ENCODE assay signal across 16 cellular contexts in the genomic region with DNA sequence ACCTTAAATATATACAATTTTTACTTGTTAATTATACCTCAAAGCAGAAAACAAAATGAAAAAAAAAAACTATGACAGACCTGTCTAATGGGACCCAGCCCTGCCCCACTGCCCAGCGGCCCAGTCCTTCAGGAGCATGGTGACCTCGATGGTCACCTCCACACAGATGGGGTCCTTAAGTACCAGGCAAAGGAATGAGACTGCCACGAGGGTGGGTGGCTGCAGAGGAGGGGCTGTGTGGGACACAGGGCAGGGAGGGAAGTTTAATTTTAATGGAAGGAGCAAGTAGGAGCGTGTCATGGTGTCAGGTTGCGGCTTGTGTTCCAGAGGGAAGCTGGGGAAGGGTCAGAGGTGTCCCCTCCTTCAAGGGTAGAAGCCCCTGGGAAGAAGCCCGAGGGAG. TPM values are rescaled to one million over a fixed set of nuclear protein-coding genes. Genes with fewer than 3 reads are reported as not detected.
DNase-seq lines count a peak whose midpoint lies in the region; ATAC-seq and TF ChIP-seq lines count a peak whose summit lies in the region.
"Had no signal": no experiment of that assay in that cellular context is flagged by ENCODE, and none has a peak within 500 bp of the region (broad histone marks: within the 10 kb centered on the region; RNA-seq: fewer than 3 reads in every experiment).

No MANE protein-coding gene starts in this region.

- ATAC-seq in sciatic nerve: no peak
- no peak for ATAC-seq in T-helper 17 cell
- no peak for ATAC-seq in HG03521 (IDR thresholded peaks at IDR 0.05; ENCODE audit: unreplicated experiment)

- no peak overlapping the region for H3K4me3 ChIP-seq in HEK293 (ENCODE audit: low read depth, low read length)
- H3K4me3 ChIP-seq: GM23248, HAP-1 had no signal

- no peaks in the 10 kb centered on the region for H3K9me3 ChIP-seq in HEK293 (ENCODE audit: control insufficient read depth, insufficient read depth, low read depth, low read length)
- peaks cover 2% of the 10 kb centered on the region for H3K9me3 ChIP-seq in T-helper 17 cell (ENCODE audit: control insufficient read depth, low read length, poor library complexity, severe bottlenecking)
- H3K9me3 ChIP-seq: HAP-1 had no signal

- H3K27ac Mint-ChIP-seq in nephron progenitor cell: no peak overlapping the region
- no peak overlapping the region for H3K27ac Mint-ChIP-seq in T-helper 17 cell
- H3K27ac Mint-ChIP-seq: CD4-positive, alpha-beta memory T cell had no signal

- peak overlapping the region; percentile 50 for H3K4me3 Mint-ChIP-seq in nephron progenitor cell
- no peak overlapping the region for H3K4me3 Mint-ChIP-seq in T-helper 17 cell
- H3K4me3 Mint-ChIP-seq: CD4-positive, alpha-beta memory T cell had no signal

- H3K27ac ChIP-seq in HEK293 (ENCODE audit: extremely low read depth, low read depth, low read length): no peak overlapping the region
- H3K27ac ChIP-seq: GM23248 had no signal

- CTCF ChIA-PET in HEK293 (lab: Yijun Ruan, JAX): interaction anchor here (1.0 to 1.2 kb wide), 2 partner anchors 8 to 13 kb away, joined by 4 to 5 read pairs; no protein-coding TSS in a partner anchor

- H3K36me3 ChIP-seq in HEK293 (ENCODE audit: control insufficient read depth in 2 of 2, insufficient read depth in 1 of 2, low read length in 2 of 2): no peaks in the 10 kb centered on the region
- H3K36me3 ChIP-seq: HAP-1 had no signal

- H3K4me1 Mint-ChIP-seq in nephron progenitor cell: peaks cover 27% of the 10 kb centered on the region
- H3K4me1 Mint-ChIP-seq in T-helper 17 cell: peaks cover 17% of the 10 kb centered on the region

- DNase-seq in left kidney (ENCODE audit: low read depth, low spot score) (peak; percentile 44), nephron progenitor cell (no peak), sciatic nerve (ENCODE audit: low spot score) (peak; percentile 32), DMS153 (lab: John Stamatoyannopoulos, UW) (no peak), T-helper 17 cell (no peak), GM13977 (ENCODE audit: low spot score) (no peak)
- DNase-seq: C1 segment of cervical spinal cord; Calu3; CD4-positive, alpha-beta memory T cell; COR-L47; DND-41; GM23248 had no signal

- no peaks in the 10 kb centered on the region for H3K9me3 Mint-ChIP-seq in nephron progenitor cell

- intact Hi-C loops in sciatic nerve (cut with DNase I): no loop called here

- H3K36me3 Mint-ChIP-seq in nephron progenitor cell (ENCODE audit: low read depth) (no peaks in the 10 kb centered on the region), T-helper 17 cell (ENCODE audit: low read depth) (no peaks in the 10 kb centered on the region)
- H3K36me3 Mint-ChIP-seq: CD4-positive, alpha-beta memory T cell had no signal

- no peaks in the 10 kb centered on the region for H3K4me1 ChIP-seq in HEK293 (ENCODE audit: control insufficient read depth, insufficient read depth, low read length)
- H3K4me1 ChIP-seq: HAP-1 had no signal

- POLR2A ChIA-PET in HEK293 (lab: Yijun Ruan, JAX): interaction anchor here (0.6 kb wide), 1 partner anchor 11 kb away, joined by 4 read pairs; no protein-coding TSS in a partner anchor

- TF ChIP-seq CTCF in HEK293 (tag by site-specific recombination; IDR thresholded peaks at IDR 0.05) (no peak), nephron progenitor cell (IDR thresholded peaks at IDR 0.05) (no peak), GM13977 (IDR thresholded peaks at IDR 0.05; ENCODE audit: extremely low read depth, insufficient read depth, missing control alignments) (no peak)

- in situ Hi-C loops in GM13977 (cut with MboI; ENCODE audit: low pct_unique_long_range_greater_than_20kb, low sequenced_read_pairs, unreplicated experiment): no loop called here

- H3K27me3 Mint-ChIP-seq in nephron progenitor cell (ENCODE audit: low read depth, poor library complexity) (peaks cover 3% of the 10 kb centered on the region), T-helper 17 cell (peaks cover 5% of the 10 kb centered on the region)
- H3K27me3 Mint-ChIP-seq: CD4-positive, alpha-beta memory T cell had no signal

TF ChIP-seq in HEK293, 187 proteins besides CTCF, POLR2A, EP300 and RAD21:
- TF ChIP-seq PRDM1 (tag by site-specific recombination; IDR thresholded peaks at IDR 0.05): no peak
- TF ChIP-seq, protein P1, sequence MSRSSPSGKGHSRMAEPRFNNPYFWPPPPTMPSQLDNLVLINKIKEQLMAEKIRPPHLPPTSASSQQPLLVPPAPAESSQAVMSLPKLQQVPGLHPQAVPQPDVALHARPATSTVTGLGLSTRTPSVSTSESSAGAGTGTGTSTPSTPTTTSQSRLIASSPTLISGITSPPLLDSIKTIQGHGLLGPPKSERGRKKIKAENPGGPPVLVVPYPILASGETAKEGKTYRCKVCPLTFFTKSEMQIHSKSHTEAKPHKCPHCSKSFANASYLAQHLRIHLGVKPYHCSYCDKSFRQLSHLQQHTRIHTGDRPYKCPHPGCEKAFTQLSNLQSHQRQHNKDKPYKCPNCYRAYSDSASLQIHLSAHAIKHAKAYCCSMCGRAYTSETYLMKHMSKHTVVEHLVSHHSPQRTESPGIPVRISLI (tag by site-specific recombination; IDR thresholded peaks at IDR 0.05): no peak
- peak; percentile 88 for TF ChIP-seq EGR2 (tag by site-specific recombination; IDR thresholded peaks at IDR 0.05; ENCODE audit: low read depth)
- no peak for TF ChIP-seq OVOL3 (tag by site-specific recombination; IDR thresholded peaks at IDR 0.05)
- no peak for TF ChIP-seq ZNF426 (tag by site-specific recombination; IDR thresholded peaks at IDR 0.05)
- TF ChIP-seq ZFHX2 (tag by site-specific recombination; conservative IDR thresholded peaks at IDR 0.05): peak; percentile 86
- no peak for TF ChIP-seq ZNF174 (tag by site-specific recombination; IDR thresholded peaks at IDR 0.05)
TF ChIP-seq in HEK293: peak in this region for 2.

RNA-seq across cellular contexts. Expression of a gene that starts 28.6 kb away (rescaled TPM):
- total RNA-seq in sciatic nerve (1.7 TPM), T-helper 17 cell (1 to 10 TPM in 1 of 2 donors, under 1 TPM in 1; 0.65 to 1.4 TPM)
- total RNA-seq: A172, GM23248 had no signal

Comparison
In these comparisons a context has a peak if more than half of its experiments do, and no peak if none do; other contexts are left out.
1. DNase-seq: peak in left kidney (single experiment) and sciatic nerve (single experiment); none in nephron progenitor cell (single experiment), DMS153 (single experiment), T-helper 17 cell (0 of 3) and GM13977 (single experiment).